25 cellular contexts compared by ENCODE assay signal in genomic region chr5:38188591-38188990, GRCh38.
"Had no signal": no experiment of that assay in that cellular context is flagged by ENCODE, and none has a peak within 500 bp of the region (broad histone marks: within the 10 kb centered on the region; RNA-seq: fewer than 3 reads in every experiment).

No MANE protein-coding gene starts in this region.

- H3K27me3 ChIP-seq: esophagus muscularis mucosa, gastroesophageal sphincter had no signal

- H3K9me3 Mint-ChIP-seq: immature natural killer cell, mesothelial cell of epicardium had no signal

- H3K4me2 ChIP-seq: hepatocyte had no signal

- H3K36me3 Mint-ChIP-seq: immature natural killer cell, mesothelial cell of epicardium had no signal

- H2AFZ ChIP-seq: hepatocyte had no signal

- DNase-seq: dermis blood vessel endothelial cell; dorsolateral prefrontal cortex; effector CD4-positive, alpha-beta T cell; effector memory CD4-positive, alpha-beta T cell; foreskin keratinocyte; heart left ventricle; hypothalamus; immature natural killer cell; islet precursor cell; kidney; kidney glomerular epithelial cell; left colon; left ventricle myocardium superior; lower lobe of right lung; mesenchymal stem cell; mucosa of descending colon had no signal

- H3K79me2 ChIP-seq: hepatocyte had no signal

- H3K4me3 Mint-ChIP-seq: immature natural killer cell, mesothelial cell of epicardium had no signal

- H3K9me3 ChIP-seq: esophagus muscularis mucosa, gastroesophageal sphincter, heart left ventricle, left lung, lower lobe of right lung, mucosa of descending colon had no signal

- H3K27ac Mint-ChIP-seq: immature natural killer cell, mesothelial cell of epicardium had no signal

- H3K4me1 Mint-ChIP-seq: mesothelial cell of epicardium had no signal

- H3K4me1 ChIP-seq: esophagus muscularis mucosa, foreskin keratinocyte, heart left ventricle, left lung, lower lobe of right lung had no signal

- H3K36me3 ChIP-seq: esophagus muscularis mucosa, gastroesophageal sphincter, heart left ventricle, left lung, lower lobe of right lung had no signal

- FAIRE-seq: colon, endothelial cell of umbilical vein, frontal cortex, kidney had no signal

- H3K27ac ChIP-seq: coronary artery, dorsolateral prefrontal cortex, esophagus muscularis mucosa, foreskin keratinocyte, gastroesophageal sphincter, heart left ventricle, hepatocyte, left lung, lower lobe of right lung had no signal

- H3K4me3 ChIP-seq: coronary artery, dorsolateral prefrontal cortex, esophagus muscularis mucosa, gastroesophageal sphincter, heart left ventricle, hepatocyte, left lung, lower lobe of right lung, mucosa of descending colon had no signal
